ENCODE assay signal across 9 cellular contexts in the genomic region with DNA sequence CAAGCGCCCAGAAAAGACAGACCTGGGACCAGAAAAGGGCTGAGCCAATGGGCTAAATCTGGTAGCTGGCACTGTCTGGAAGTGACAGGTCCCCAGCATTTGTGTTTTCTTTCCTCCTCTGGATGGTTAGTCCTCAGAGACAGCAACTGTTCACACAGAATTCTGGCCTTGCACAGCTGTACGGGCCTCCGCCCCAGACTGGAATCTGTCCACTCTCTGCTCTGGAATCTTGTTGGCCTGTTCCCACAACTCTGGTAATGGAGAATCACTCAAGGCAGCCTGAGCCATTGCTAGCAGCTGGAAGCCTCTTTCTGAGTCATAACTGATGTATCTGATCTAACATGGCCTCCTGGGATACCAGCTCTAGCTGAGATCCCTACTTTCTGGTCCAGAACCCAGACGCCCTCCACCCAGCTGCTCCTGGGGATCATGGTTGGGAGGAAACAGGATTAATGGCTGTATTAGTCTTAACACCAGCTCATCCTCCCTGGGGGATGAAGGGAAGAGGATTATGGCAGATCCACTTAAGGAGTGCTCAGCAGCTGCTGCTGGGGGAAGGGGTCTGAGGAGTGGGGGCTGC. TPM values are rescaled to one million over a fixed set of nuclear protein-coding genes. Genes with fewer than 3 reads are reported as not detected.
DNase-seq lines count a peak whose midpoint lies in the region; ATAC-seq, FAIRE-seq and TF ChIP-seq lines count a peak whose summit lies in the region.
"Had no signal": no experiment of that assay in that cellular context is flagged by ENCODE, and none has a peak within 500 bp of the region (broad histone marks: within the 10 kb centered on the region; RNA-seq: fewer than 3 reads in every experiment).

No MANE protein-coding gene starts in this region.

- peak overlapping the region; percentile 46 for H3K4me3 Mint-ChIP-seq in activated naive CD4-positive, alpha-beta T cell treated with anti-CD3 and anti-CD28 coated beads, Interleukin-2, amount 10 ng/mL, durations not matched to agents 7 days and 5 days
- peak overlapping the region; percentile 75 for H3K4me3 Mint-ChIP-seq in astrocyte (ENCODE audit: unreplicated experiment)

- H3K9ac ChIP-seq in astrocyte (ENCODE audit: low read length), result peak overlapping the region; percentile 75

- peaks cover 73% of the 10 kb centered on the region for H3K79me2 ChIP-seq in astrocyte (ENCODE audit: insufficient read depth, low read length)

- CTCF ChIA-PET in activated naive CD4-positive, alpha-beta T cell treated with anti-CD3 and anti-CD28 coated beads, Interleukin-2, amount 10 ng/mL, durations not matched to agents 7 days and 5 days (lab: Charles Lee), result interaction anchor here (0.5 kb wide), 1 partner anchor 334 kb away, joined by 3 read pairs; no protein-coding TSS in a partner anchor

- H3K4me3 ChIP-seq in astrocyte (ENCODE audit: insufficient read depth, low read depth, low read length), result no peak overlapping the region
- no peak overlapping the region for H3K4me3 ChIP-seq in left lung
- H3K4me3 ChIP-seq: cardiac muscle cell had no signal

- H3K27me3 Mint-ChIP-seq in activated naive CD4-positive, alpha-beta T cell treated with anti-CD3 and anti-CD28 coated beads, Interleukin-2, amount 10 ng/mL, durations not matched to agents 7 days and 5 days, result no peaks in the 10 kb centered on the region
- no peaks in the 10 kb centered on the region for H3K27me3 Mint-ChIP-seq in astrocyte (ENCODE audit: low read depth, unreplicated experiment)

- peak overlapping the region; percentile 93 for H3K27ac ChIP-seq in astrocyte (ENCODE audit: low read depth, low read length)
- H3K27ac ChIP-seq in left lung, result peak overlapping the region; percentile 46 to 65
- H3K27ac ChIP-seq: cardiac muscle cell had no signal

- no peaks in the 10 kb centered on the region for H3K9me3 Mint-ChIP-seq in activated naive CD4-positive, alpha-beta T cell treated with anti-CD3 and anti-CD28 coated beads, Interleukin-2, amount 10 ng/mL, durations not matched to agents 7 days and 5 days
- no peaks in the 10 kb centered on the region for H3K9me3 Mint-ChIP-seq in astrocyte (ENCODE audit: unreplicated experiment)

- intact Hi-C loops in left lung (cut with DNase I), result no loop called here

- DNase-seq in activated naive CD4-positive, alpha-beta T cell treated with anti-CD3 and anti-CD28 coated beads, Interleukin-2, amount 10 ng/mL, durations not matched to agents 7 days and 5 days, result no peak
- no peak for DNase-seq in activated naive CD4-positive, alpha-beta T cell treated with anti-CD3 and anti-CD28 coated beads, Interleukin-2, amount 50 U/mL, for 16 hours
- DNase-seq in astrocyte (ENCODE audit: low read depth) (peak; percentile 94), left lung (no peak), urothelium cell line (ENCODE audit: low spot score) (peak; percentile 20), GDM1 (lab: John Stamatoyannopoulos, UW) (no peak), DMS153 (lab: John Stamatoyannopoulos, UW) (no peak)
- no peak for DNase-seq in central memory CD4-positive, alpha-beta T cell

- peak overlapping the region; percentile 66 for H2AFZ ChIP-seq in astrocyte (ENCODE audit: low read depth, low read length)

- FAIRE-seq in astrocyte (lab: Jason Lieb, UNC) (peak; percentile 87), urothelium cell line (lab: Jason Lieb, UNC) (no peak)

- H3K9me3 ChIP-seq in astrocyte (ENCODE audit: insufficient read depth, low read depth, low read length) (no peaks in the 10 kb centered on the region), left lung (no peaks in the 10 kb centered on the region)

- H3K4me1 ChIP-seq in astrocyte (ENCODE audit: insufficient read depth, low read length) (peaks cover 19% of the 10 kb centered on the region), left lung (peaks cover 4 to 19% of the 10 kb centered on the region in 2 donors)

- H3K4me1 Mint-ChIP-seq in activated naive CD4-positive, alpha-beta T cell treated with anti-CD3 and anti-CD28 coated beads, Interleukin-2, amount 10 ng/mL, durations not matched to agents 7 days and 5 days, result peaks cover 49% of the 10 kb centered on the region
- H3K4me1 Mint-ChIP-seq in astrocyte (ENCODE audit: low read depth, unreplicated experiment), result peaks cover 16% of the 10 kb centered on the region

- H3K36me3 Mint-ChIP-seq in activated naive CD4-positive, alpha-beta T cell treated with anti-CD3 and anti-CD28 coated beads, Interleukin-2, amount 10 ng/mL, durations not matched to agents 7 days and 5 days, result peaks cover 40% of the 10 kb centered on the region
- peaks cover 22% of the 10 kb centered on the region for H3K36me3 Mint-ChIP-seq in astrocyte (ENCODE audit: low read depth, unreplicated experiment)

- H3K27me3 ChIP-seq in astrocyte (ENCODE audit: insufficient read depth, low read length) (no peaks in the 10 kb centered on the region), left lung (no peaks in the 10 kb centered on the region)
- H3K27me3 ChIP-seq: cardiac muscle cell had no signal

- TF ChIP-seq CTCF in astrocyte (IDR thresholded peaks at IDR 0.05; ENCODE audit: insufficient read depth, low read depth, low read length) (no peak), left lung (IDR thresholded peaks at IDR 0.05) (no peak)

- H3K27ac Mint-ChIP-seq in activated naive CD4-positive, alpha-beta T cell treated with anti-CD3 and anti-CD28 coated beads, Interleukin-2, amount 10 ng/mL, durations not matched to agents 7 days and 5 days, result peak overlapping the region; percentile 80
- H3K27ac Mint-ChIP-seq in astrocyte (ENCODE audit: unreplicated experiment), result peak overlapping the region; percentile 100

- peaks cover 16% of the 10 kb centered on the region for H3K36me3 ChIP-seq in astrocyte (ENCODE audit: insufficient read depth, low read length)
- H3K36me3 ChIP-seq in left lung, result peaks cover 0 to 44% of the 10 kb centered on the region in 2 donors
- H3K36me3 ChIP-seq: cardiac muscle cell had no signal

- peak; percentile 82 for ATAC-seq in left lung

- peaks cover 5% of the 10 kb centered on the region for H4K20me1 ChIP-seq in astrocyte (ENCODE audit: insufficient read depth, low read length)

- peak overlapping the region; percentile 79 for H3K4me2 ChIP-seq in astrocyte (ENCODE audit: low read length)

RNA-seq across cellular contexts. Expression of gene ZNF668, which starts 9.1 kb away (rescaled TPM):
- total RNA-seq in astrocyte (18.6 and 21.6 TPM in 2 replicates), left lung (10 to 100 TPM; 11.8 to 12.2 TPM)

RNA-seq across cellular contexts. Expression of gene ZNF646, which starts 9.2 kb away (rescaled TPM):
- total RNA-seq in astrocyte (16.5 and 17.2 TPM in 2 replicates), left lung (10 to 100 TPM; 15.1 to 18.1 TPM)

RNA-seq across cellular contexts. Expression of gene PRSS53, which starts 23.8 kb away (rescaled TPM):
- total RNA-seq in astrocyte, result 3.4 and 7.1 TPM in 2 replicates
- 1 to 10 TPM; 1.9 to 2.9 TPM for total RNA-seq in left lung

RNA-seq across cellular contexts. Expression of gene VKORC1, which starts 29.6 kb away (rescaled TPM):
- total RNA-seq in astrocyte (133 and 156 TPM in 2 replicates), left lung (100 to 1,000 TPM in 1 of 2 donors, 10 to 100 TPM in 1; 76.4 to 102 TPM)

RNA-seq across cellular contexts. Expression of gene STX4, which starts 31.6 kb away (rescaled TPM):
- total RNA-seq in astrocyte (54.9 and 56.0 TPM in 2 replicates), left lung (10 to 100 TPM; 65.4 to 84.8 TPM)

Comparison
In these comparisons a context has a peak if more than half of its experiments do, and no peak if none do; other contexts are left out.
1. DNase-seq: peak in astrocyte (single experiment) and urothelium cell line (single experiment); none in activated naive CD4-positive, alpha-beta T cell treated with anti-CD3 and anti-CD28 coated beads, Interleukin-2, amount 10 ng/mL, durations not matched to agents 7 days and 5 days (single experiment), activated naive CD4-positive, alpha-beta T cell treated with anti-CD3 and anti-CD28 coated beads, Interleukin-2, amount 50 U/mL, for 16 hours (single experiment), left lung (0 of 2), GDM1 (single experiment), central memory CD4-positive, alpha-beta T cell (single experiment) and DMS153 (single experiment).